13 cellular contexts compared by ENCODE assay signal in genomic region chr1:91559046-91559750, GRCh38.
"Had no signal": no experiment of that assay in that cellular context is flagged by ENCODE, and none has a peak within 500 bp of the region (broad histone marks: within the 10 kb centered on the region; RNA-seq: fewer than 3 reads in every experiment).

No MANE protein-coding gene starts in this region.

- H3K27ac Mint-ChIP-seq: stimulated activated naive B cell treated with anti-CD40 and anti-IgM and Interleukin-4, amounts not matched to agents 10 μg/mL and 1 μg/mL and 100 μg/mL, for 72 hours had no signal

- H3K4me3 ChIP-seq: sigmoid colon, upper lobe of right lung had no signal

- H3K27me3 Mint-ChIP-seq: activated T-helper 17 cell treated with anti-CD3 and anti-CD28 coated beads, Interleukin-2, amount 50 U/mL, for 72 hours; stimulated activated naive B cell treated with anti-CD40 and anti-IgM and Interleukin-4, amounts not matched to agents 10 μg/mL and 1 μg/mL and 100 μg/mL, for 72 hours had no signal

- H3K9me3 ChIP-seq: sigmoid colon, upper lobe of right lung had no signal

- H3K36me3 ChIP-seq: sigmoid colon, upper lobe of right lung had no signal

- H3K36me3 Mint-ChIP-seq: stimulated activated naive B cell treated with anti-CD40 and anti-IgM and Interleukin-4, amounts not matched to agents 10 μg/mL and 1 μg/mL and 100 μg/mL, for 72 hours had no signal

- ATAC-seq: activated T-helper 17 cell treated with anti-CD3 and anti-CD28 coated beads, Interleukin-2, amount 50 U/mL, for 72 hours; esophagus mucosa; left lobe of liver; stimulated activated naive B cell treated with anti-CD40 and anti-IgM and Interleukin-4, amounts not matched to agents 10 μg/mL and 1 μg/mL and 100 μg/mL, for 72 hours had no signal

- H3K27me3 ChIP-seq: sigmoid colon, upper lobe of right lung had no signal

- H3K4me3 Mint-ChIP-seq: stimulated activated naive B cell treated with anti-CD40 and anti-IgM and Interleukin-4, amounts not matched to agents 10 μg/mL and 1 μg/mL and 100 μg/mL, for 72 hours had no signal

- DNase-seq: activated CD4-positive, alpha-beta T cell treated with anti-CD3 and anti-CD28 coated beads, Interleukin-2, amount 50 U/mL, for 48 hours; activated naive CD4-positive, alpha-beta T cell treated with anti-CD3 and anti-CD28 coated beads, Interleukin-2, amount 50 U/mL, for 16 hours; anterior cingulate cortex; foreskin fibroblast; glutamatergic neuron; mammary epithelial cell; sigmoid colon; stimulated activated CD4-positive, alpha-beta T cell treated with anti-CD3 and anti-CD28 coated beads, Interleukin-2, amount 100 ng/mL, for 24 hours; stimulated activated naive B cell treated with anti-CD40 and anti-IgM and Interleukin-4, amounts not matched to agents 10 μg/mL and 1 μg/mL and 100 μg/mL, for 72 hours; upper lobe of right lung had no signal
